ENCODE assay signal across 24 cellular contexts in the genomic region with DNA sequence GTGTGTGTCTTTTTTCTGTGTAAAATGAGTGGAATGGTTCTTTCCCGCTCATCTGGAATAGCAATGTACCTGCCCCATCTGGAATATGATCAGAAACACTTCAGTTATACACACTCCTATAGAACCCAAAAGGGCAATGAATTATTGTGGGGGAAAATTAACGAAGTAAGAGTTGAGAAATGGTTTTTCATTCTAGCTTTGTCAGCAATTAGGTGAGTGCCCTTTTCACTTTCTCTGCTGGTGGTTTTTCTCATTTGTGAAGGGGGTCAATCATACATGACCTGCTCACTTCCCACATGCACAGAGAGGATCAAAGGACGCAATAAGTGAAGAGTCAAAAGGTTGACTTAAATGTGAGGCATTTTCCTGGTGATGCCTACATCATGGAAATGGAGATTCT.
DNase-seq lines count a peak whose midpoint lies in the region; ATAC-seq, FAIRE-seq and TF ChIP-seq lines count a peak whose summit lies in the region.
"Had no signal": no experiment of that assay in that cellular context is flagged by ENCODE, and none has a peak within 500 bp of the region (broad histone marks: within the 10 kb centered on the region; RNA-seq: fewer than 3 reads in every experiment).

No MANE protein-coding gene starts in this region.

- no peak for TF ChIP-seq RAD21 in HepG2 (CRISPR knock-in tag; IDR thresholded peaks at IDR 0.05)

- in situ Hi-C loops in HepG2 (cut with HindIII; ENCODE audit: extremely low pct_ligation_motif_present, low pct_unique_long_range_greater_than_20kb), result no loop called here

- peaks cover 25% of the 10 kb centered on the region for H3K4me1 ChIP-seq in HepG2 (ENCODE audit: insufficient read depth, low read length)
- H3K4me1 ChIP-seq in right lobe of liver, result no peaks in the 10 kb centered on the region
- H3K4me1 ChIP-seq in OCI-LY7 (ENCODE audit: insufficient read depth, low read length, poor library complexity, severe bottlenecking), result no peaks in the 10 kb centered on the region
- no peaks in the 10 kb centered on the region for H3K4me1 ChIP-seq in aorta (ENCODE audit: control insufficient read depth in 1 of 2, insufficient read depth in 2 of 2, low read length in 2 of 2)
- H3K4me1 ChIP-seq: BE2C had no signal

- BruUV-seq in HepG2 (replicated peaks; lab: Mats Ljungman, UMichigan), result no TSS peak
- BruUV-seq in OCI-LY7 (replicated peaks; lab: Mats Ljungman, UMichigan), result no TSS peak

- TF ChIP-seq POLR2A in HepG2 (IDR thresholded peaks at IDR 0.05; ENCODE audit: insufficient read depth in 1 of 2, low read depth in 2 of 2, low read length in 2 of 2), result no peak
- TF ChIP-seq POLR2A in right lobe of liver (IDR thresholded peaks at IDR 0.05), result no peak

- H3K9me3 ChIP-seq in HepG2 (ENCODE audit: low read length) (no peaks in the 10 kb centered on the region), right lobe of liver (no peaks in the 10 kb centered on the region), OCI-LY7 (ENCODE audit: low read length) (peaks cover 8% of the 10 kb centered on the region; the same call in 1 of the 2 replicates), aorta (ENCODE audit: control insufficient read depth, low read length) (no peaks in the 10 kb centered on the region)
- H3K9me3 ChIP-seq: BE2C had no signal

- peaks cover 14 to 61% of the 10 kb centered on the region in 2 experiments for H3K36me3 ChIP-seq in HepG2 (replicated peaks in 1 of 2; ENCODE audit: control insufficient read depth in 1 of 2, insufficient read depth in 2 of 2, low read length in 2 of 2)
- no peaks in the 10 kb centered on the region for H3K36me3 ChIP-seq in right lobe of liver
- H3K36me3 ChIP-seq in OCI-LY7 (ENCODE audit: insufficient read depth, low read length), result no peaks in the 10 kb centered on the region; the same call in 1 of the 2 replicates
- H3K36me3 ChIP-seq in aorta (ENCODE audit: control insufficient read depth in 1 of 2, insufficient read depth in 2 of 2, low read length in 1 of 2), result no peaks in the 10 kb centered on the region
- H3K36me3 ChIP-seq: BE2C had no signal

- H3K4me3 ChIP-seq in HepG2 (replicated peaks in 1 of 3; ENCODE audit: insufficient read depth in 1 of 3, low read depth in 2 of 3, low read length in 3 of 3) (no peak overlapping the region), right lobe of liver (no peak overlapping the region), OCI-LY7 (ENCODE audit: low read depth, low read length, poor library complexity, severe bottlenecking) (no peak overlapping the region), aorta (ENCODE audit: low read length in 2 of 2) (no peak overlapping the region)
- H3K4me3 ChIP-seq: GM12878, GM23248 had no signal

- H4K20me1 ChIP-seq in HepG2 (ENCODE audit: insufficient read depth, low read length), result no peaks in the 10 kb centered on the region
- no peaks in the 10 kb centered on the region for H4K20me1 ChIP-seq in OCI-LY7 (ENCODE audit: insufficient read depth, low read length)

- no peak for FAIRE-seq in HepG2 (lab: Jason Lieb, UNC)
- FAIRE-seq: A204.1, GM12878, GM19239, H1 had no signal

- no peak for ATAC-seq in HepG2
- ATAC-seq in right lobe of liver, result no peak
- peak; percentile 15 for ATAC-seq in aorta (ENCODE audit: low FRiP score)
- ATAC-seq in HG03045 (IDR thresholded peaks at IDR 0.05; ENCODE audit: unreplicated experiment), result no peak
- ATAC-seq: GM12878 had no signal

- WGBS in HepG2 (ENCODE audit: low lambda C conversion rate), result 92% methylated on average over 3 of the region's 3 CpGs
- 86% methylated on average over 3 of the region's 3 CpGs for WGBS in right lobe of liver (ENCODE audit: insufficient coverage, low coverage, low lambda C conversion rate, missing lambda C conversion rate)
- 78 to 79% methylated on average over 3 of the region's 3 CpGs for WGBS in aorta, 2 donors

- DNase-seq in HepG2 (ENCODE audit: low spot score), result no peak
- no peak for DNase-seq in right lobe of liver
- no peak for DNase-seq in OCI-LY7 (ENCODE audit: low spot score)
- no peak for DNase-seq in aorta
- no peak for DNase-seq in stimulated activated CD4-positive, alpha-beta T cell treated with anti-CD3 and anti-CD28 coated beads, Interleukin-4, amount 100 ng/mL, for 4 hours
- DNase-seq: ACHN; AML-193; BE2C; C1 segment of cervical spinal cord; Calu3; CD4-positive, alpha-beta memory T cell; COR-L47; DMS153; EL; GDM1; GM23248; H7; HCEC 1CT had no signal

- TF ChIP-seq EP300 in HepG2 (IDR thresholded peaks at IDR 0.05; ENCODE audit: low read depth in 2 of 2, low read length in 2 of 2) (no peak), HepG2 (CRISPR knock-in tag; IDR thresholded peaks at IDR 0.05; ENCODE audit: borderline replicate concordance) (no peak)

- H3K27me3 ChIP-seq in HepG2 (ENCODE audit: control insufficient read depth in 1 of 2, insufficient read depth in 2 of 2, low read length in 2 of 2) (no peaks in the 10 kb centered on the region), right lobe of liver (no peaks in the 10 kb centered on the region), aorta (ENCODE audit: control insufficient read depth in 1 of 2, insufficient read depth in 2 of 2, low read length in 1 of 2) (no peaks in the 10 kb centered on the region)
- H3K27me3 ChIP-seq: BE2C had no signal

- H3K4me2 ChIP-seq in HepG2 (ENCODE audit: low read depth, low read length), result no peak overlapping the region
- H3K4me2 ChIP-seq in OCI-LY7 (ENCODE audit: low read length), result no peak overlapping the region

- H3K9ac ChIP-seq in HepG2 (ENCODE audit: insufficient read depth, low read depth, low read length), result no peak overlapping the region
- H3K9ac ChIP-seq: GM23248 had no signal

- no peak for TF ChIP-seq CTCF in HepG2 (CRISPR knock-in tag; IDR thresholded peaks at IDR 0.05)
- no peak for TF ChIP-seq CTCF in right lobe of liver (IDR thresholded peaks at IDR 0.05)
- TF ChIP-seq CTCF in OCI-LY7 (conservative IDR thresholded peaks at IDR 0.05; ENCODE audit: low read length), result no peak

- CTCF ChIA-PET in HepG2 (lab: Yijun Ruan, JAX; ENCODE audit: low intra/inter-chr PET ratio, low total read pairs) (no interaction called here), OCI-LY7 (lab: Charles Lee; ENCODE audit: unreplicated experiment) (no interaction called here)

- H3K79me2 ChIP-seq in HepG2 (ENCODE audit: insufficient read depth, low read length), result peaks cover 2% of the 10 kb centered on the region
- no peaks in the 10 kb centered on the region for H3K79me2 ChIP-seq in OCI-LY7 (ENCODE audit: insufficient read depth, low read depth, low read length)

- H2AFZ ChIP-seq in HepG2 (ENCODE audit: low read length) (no peak overlapping the region), OCI-LY7 (ENCODE audit: low read length) (peak overlapping the region; percentile 49; the same call in 1 of the 2 replicates)
- H2AFZ ChIP-seq: GM23248 had no signal

- POLR2A ChIA-PET in HepG2 (lab: Yijun Ruan, JAX) (interaction anchor here (0.6 kb wide), 1 partner anchor 96 kb away, joined by 3 read pairs; no protein-coding TSS in a partner anchor), OCI-LY7 (lab: Charles Lee) (interaction anchor here (0.6 kb wide), 1 partner anchor 336 kb away, joined by 3 read pairs; no protein-coding TSS in a partner anchor)

- H3K9me2 ChIP-seq in OCI-LY7 (ENCODE audit: insufficient read depth, low read length), result no peaks in the 10 kb centered on the region

- H3K27ac ChIP-seq in HepG2 (ENCODE audit: extremely low read length, insufficient read depth, low read length), result no peak overlapping the region
- no peak overlapping the region for H3K27ac ChIP-seq in right lobe of liver
- H3K27ac ChIP-seq in OCI-LY7 (ENCODE audit: low read depth, low read length, poor library complexity, severe bottlenecking), result no peak overlapping the region
- no peak overlapping the region for H3K27ac ChIP-seq in aorta (ENCODE audit: low read depth in 1 of 2, low read length in 2 of 2)
- H3K27ac ChIP-seq: 22Rv1, GM23248 had no signal

- intact Hi-C loops in HepG2 (cut with micrococcal nuclease; ENCODE audit: unreplicated experiment) (no loop called here), right lobe of liver (cut with DNase I) (no loop called here), OCI-LY7 (cut with micrococcal nuclease; ENCODE audit: unreplicated experiment) (no loop called here), aorta (cut with DNase I) (no loop called here)

TF ChIP-seq in HepG2, 621 proteins besides CTCF, POLR2A, EP300 and RAD21 (continues in another document):
- TF ChIP-seq MAFK (conservative IDR thresholded peaks at IDR 0.05 in 1 of 2, IDR thresholded peaks at IDR 0.05 in 1 of 2; ENCODE audit: low read length in 2 of 2), result peak; percentile 57 to 72
- TF ChIP-seq, protein P1, sequence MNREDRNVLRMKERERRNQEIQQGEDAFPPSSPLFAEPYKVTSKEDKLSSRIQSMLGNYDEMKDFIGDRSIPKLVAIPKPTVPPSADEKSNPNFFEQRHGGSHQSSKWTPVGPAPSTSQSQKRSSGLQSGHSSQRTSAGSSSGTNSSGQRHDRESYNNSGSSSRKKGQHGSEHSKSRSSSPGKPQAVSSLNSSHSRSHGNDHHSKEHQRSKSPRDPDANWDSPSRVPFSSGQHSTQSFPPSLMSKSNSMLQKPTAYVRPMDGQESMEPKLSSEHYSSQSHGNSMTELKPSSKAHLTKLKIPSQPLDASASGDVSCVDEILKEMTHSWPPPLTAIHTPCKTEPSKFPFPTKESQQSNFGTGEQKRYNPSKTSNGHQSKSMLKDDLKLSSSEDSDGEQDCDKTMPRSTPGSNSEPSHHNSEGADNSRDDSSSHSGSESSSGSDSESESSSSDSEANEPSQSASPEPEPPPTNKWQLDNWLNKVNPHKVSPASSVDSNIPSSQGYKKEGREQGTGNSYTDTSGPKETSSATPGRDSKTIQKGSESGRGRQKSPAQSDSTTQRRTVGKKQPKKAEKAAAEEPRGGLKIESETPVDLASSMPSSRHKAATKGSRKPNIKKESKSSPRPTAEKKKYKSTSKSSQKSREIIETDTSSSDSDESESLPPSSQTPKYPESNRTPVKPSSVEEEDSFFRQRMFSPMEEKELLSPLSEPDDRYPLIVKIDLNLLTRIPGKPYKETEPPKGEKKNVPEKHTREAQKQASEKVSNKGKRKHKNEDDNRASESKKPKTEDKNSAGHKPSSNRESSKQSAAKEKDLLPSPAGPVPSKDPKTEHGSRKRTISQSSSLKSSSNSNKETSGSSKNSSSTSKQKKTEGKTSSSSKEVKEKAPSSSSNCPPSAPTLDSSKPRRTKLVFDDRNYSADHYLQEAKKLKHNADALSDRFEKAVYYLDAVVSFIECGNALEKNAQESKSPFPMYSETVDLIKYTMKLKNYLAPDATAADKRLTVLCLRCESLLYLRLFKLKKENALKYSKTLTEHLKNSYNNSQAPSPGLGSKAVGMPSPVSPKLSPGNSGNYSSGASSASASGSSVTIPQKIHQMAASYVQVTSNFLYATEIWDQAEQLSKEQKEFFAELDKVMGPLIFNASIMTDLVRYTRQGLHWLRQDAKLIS (CRISPR knock-in tag; IDR thresholded peaks at IDR 0.05), result no peak
- TF ChIP-seq ZNF839 (CRISPR knock-in tag; IDR thresholded peaks at IDR 0.05; ENCODE audit: borderline replicate concordance), result no peak
- TF ChIP-seq ISX (CRISPR knock-in tag; conservative IDR thresholded peaks at IDR 0.05), result no peak
